8 cellular contexts compared by ENCODE assay signal in the genomic region with DNA sequence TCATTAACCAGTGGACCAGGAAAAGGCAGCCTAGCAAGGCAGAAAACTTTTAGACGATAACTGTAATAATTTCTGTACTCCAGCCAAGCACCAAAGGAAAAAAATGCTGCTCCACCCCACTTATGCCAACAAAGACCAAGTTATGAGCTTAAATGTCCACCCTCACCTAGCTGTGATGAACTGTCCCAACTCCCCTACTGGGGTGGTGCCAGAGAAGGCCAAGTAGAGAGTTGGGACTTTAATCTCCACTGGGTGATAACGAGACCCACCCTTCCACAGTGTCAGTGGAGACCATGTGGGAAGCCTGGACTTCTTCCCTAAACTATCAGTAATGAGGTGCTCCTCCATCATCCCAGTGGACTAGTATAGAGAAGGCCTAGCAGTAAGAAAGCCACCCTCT. TPM values are rescaled to one million over a fixed set of nuclear protein-coding genes. Genes with fewer than 3 reads are reported as not detected.
"Had no signal": no experiment of that assay in that cellular context is flagged by ENCODE, and none has a peak within 500 bp of the region (broad histone marks: within the 10 kb centered on the region; RNA-seq: fewer than 3 reads in every experiment).

No MANE protein-coding gene starts in this region.

- H3K27ac Mint-ChIP-seq: GM23338, H9, IgD-negative memory B cell had no signal

- H3K4me3 ChIP-seq: GM23338 had no signal

- H3K9me3 Mint-ChIP-seq: GM23338, H9, IgD-negative memory B cell had no signal

- FAIRE-seq: H1, H54, HepG2 had no signal

- H3K27me3 Mint-ChIP-seq: IgD-negative memory B cell had no signal

- DNase-seq: H9, HCEC 1CT had no signal

- H3K4me3 Mint-ChIP-seq: GM23338, H9, IgD-negative memory B cell had no signal

- ATAC-seq: GM23338, HepG2 had no signal

- H3K4me1 Mint-ChIP-seq: GM23338, H9, IgD-negative memory B cell had no signal

RNA-seq across cellular contexts. Expression of gene RBP2, which starts 53.1 kb away (rescaled TPM):
- total RNA-seq: GM23338, H1, H9, HT1080 had no signal
- polyA plus RNA-seq: GM23338, H1, IgD-negative memory B cell had no signal
